In the genomic region with DNA sequence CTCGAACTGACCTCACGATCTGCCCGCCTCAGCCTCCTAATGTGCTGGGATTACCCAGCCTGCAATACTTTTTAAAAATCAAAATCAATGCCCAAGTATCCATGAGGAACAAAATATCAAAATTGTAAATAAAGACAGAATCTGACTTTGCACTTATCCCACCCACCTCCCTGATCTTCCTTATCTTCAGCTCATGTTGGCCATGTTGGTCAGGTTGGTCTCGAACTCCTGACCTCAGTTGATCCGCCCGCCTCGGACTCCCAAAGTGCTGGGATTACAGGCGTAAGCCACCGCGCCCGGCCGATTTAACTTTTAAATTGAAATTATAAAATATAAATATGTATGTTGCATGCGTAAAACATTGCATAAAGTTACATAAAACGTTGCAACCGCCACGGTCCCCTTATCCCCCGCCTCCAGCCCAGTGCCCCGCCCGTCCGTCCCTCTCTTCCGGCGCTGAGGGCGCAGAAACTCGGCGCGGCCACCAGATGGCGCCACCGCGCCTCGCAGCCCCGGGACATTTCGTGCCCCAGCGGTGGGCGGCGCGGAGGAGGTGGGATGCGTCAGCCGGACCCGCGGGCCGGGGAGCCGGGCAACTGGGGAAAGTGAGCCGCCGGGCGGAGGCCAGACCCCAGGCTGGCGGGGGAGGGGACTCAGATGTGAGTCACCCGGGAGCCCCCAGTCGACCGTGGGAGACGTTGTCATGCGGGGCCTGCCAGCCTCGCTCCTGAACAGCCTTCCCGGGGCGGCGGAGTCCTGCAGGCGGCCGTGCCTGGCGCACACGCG, we compare ENCODE assay signal across 8 cellular contexts.
DNase-seq lines count a peak whose midpoint lies in the region; ATAC-seq and FAIRE-seq lines count a peak whose summit lies in the region.

No MANE protein-coding gene starts in this region.

- peak overlapping the region; percentile 98 for H3K27ac Mint-ChIP-seq in central memory CD8-positive, alpha-beta T cell (ENCODE audit: low read depth)

- FAIRE-seq in G401.6 (lab: Jason Lieb, UNC) = peak; percentile 89

- DNase-seq in NCI-H2171 treated with DMSO at 0.1 percent for 48 hours (lab: John Stamatoyannopoulos, UW) = peak; percentile 61
- peak; percentile 91 for DNase-seq in activated CD4-positive, CD25-positive, alpha-beta regulatory T cell treated with anti-CD3 and anti-CD28 coated beads, Interleukin-2, amount 50 U/mL, for 72 hours
- DNase-seq in central memory CD8-positive, alpha-beta T cell (ENCODE audit: low spot score in 2 of 2) = peak; percentile 79 to 80
- peak; percentile 91 for DNase-seq in kidney tubule cell (ENCODE audit: low spot score)
- DNase-seq in stimulated activated CD4-positive, alpha-beta T cell treated with anti-CD3 and anti-CD28 coated beads, Interleukin-15, amount 100 ng/mL, for 48 hours (ENCODE audit: low read depth in 2 of 2) = peak; percentile 79 to 91

- H3K27me3 Mint-ChIP-seq in central memory CD8-positive, alpha-beta T cell = no peaks in the 10 kb centered on the region

- ATAC-seq in HG02759 (IDR thresholded peaks at IDR 0.05; ENCODE audit: unreplicated experiment) (peak; percentile 37), HG02938 (IDR thresholded peaks at IDR 0.05; ENCODE audit: unreplicated experiment) (no peak)
- ATAC-seq in central memory CD8-positive, alpha-beta T cell (replicated peaks; ENCODE audit: extremely low read depth, poor library complexity, severe bottlenecking) = peak; percentile 40

- peaks cover 33% of the 10 kb centered on the region for H3K4me1 Mint-ChIP-seq in central memory CD8-positive, alpha-beta T cell

- H3K4me3 Mint-ChIP-seq in central memory CD8-positive, alpha-beta T cell = peak overlapping the region; percentile 99

- no peaks in the 10 kb centered on the region for H3K9me3 Mint-ChIP-seq in central memory CD8-positive, alpha-beta T cell

- peaks cover 38% of the 10 kb centered on the region for H3K36me3 Mint-ChIP-seq in central memory CD8-positive, alpha-beta T cell (ENCODE audit: insufficient read depth)
